11 cellular contexts compared by ENCODE assay signal in the genomic region with DNA sequence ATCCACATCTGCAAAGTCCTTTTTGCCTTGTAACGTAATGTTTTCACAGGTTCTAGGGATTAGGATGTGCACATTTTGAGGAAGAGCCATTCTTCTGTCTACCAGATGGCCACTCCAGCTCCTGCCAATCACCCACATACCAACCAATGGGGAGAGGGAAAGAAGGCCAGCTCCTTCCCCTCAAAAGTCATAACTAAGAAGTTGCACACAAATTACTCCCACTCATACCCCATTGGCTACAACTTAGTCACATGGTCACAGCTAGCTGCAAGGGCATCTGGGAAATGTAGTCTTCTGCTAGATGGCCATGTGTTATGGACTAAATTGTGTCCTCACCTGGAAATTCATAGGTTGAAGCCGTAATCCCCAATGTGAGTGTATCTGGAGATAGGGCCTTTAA.
A peak's percentile ranks its signal among the peaks of the same experiment; 100 is the strongest.
DNase-seq lines count a peak whose midpoint lies in the region; ATAC-seq lines count a peak whose summit lies in the region.
"Had no signal": no experiment of that assay in that cellular context is flagged by ENCODE, and none has a peak within 500 bp of the region (broad histone marks: within the 10 kb centered on the region; RNA-seq: fewer than 3 reads in every experiment).

No MANE protein-coding gene starts in this region.

- H3K36me3 ChIP-seq in effector memory CD4-positive, alpha-beta T cell (ENCODE audit: control insufficient read depth, insufficient read depth, low read length) = no peaks in the 10 kb centered on the region
- H3K36me3 ChIP-seq: Peyer's patch had no signal

- no peak overlapping the region for H3K4me3 ChIP-seq in effector memory CD4-positive, alpha-beta T cell (ENCODE audit: insufficient read depth, low read depth, low read length, poor library complexity, severe bottlenecking)
- H3K4me3 ChIP-seq: Peyer's patch had no signal

- no peaks in the 10 kb centered on the region for H3K4me1 ChIP-seq in effector memory CD4-positive, alpha-beta T cell (ENCODE audit: control insufficient read depth, insufficient read depth, low read length, poor library complexity, severe bottlenecking)
- H3K4me1 ChIP-seq: Peyer's patch had no signal

- H3K27me3 ChIP-seq in effector memory CD4-positive, alpha-beta T cell (replicated peaks; ENCODE audit: control insufficient read depth, insufficient read depth, low read length, poor library complexity, severe bottlenecking) = no peaks in the 10 kb centered on the region
- H3K27me3 ChIP-seq: Peyer's patch had no signal

- DNase-seq in OCI-M1 (lab: John Stamatoyannopoulos, UW) (peak; percentile 33), germinal center (ENCODE audit: low spot score) (peak; percentile 49), HCEC 1CT (no peak)
- no peak for DNase-seq in effector memory CD4-positive, alpha-beta T cell
- DNase-seq: activated CD4-positive, alpha-beta T cell treated with anti-CD3 and anti-CD28 coated beads for 4 hours; endodermal cell; NCI-H1417 treated with DMSO at 0.1 percent for 48 hours; Peyer's patch had no signal

- H3K27ac ChIP-seq in effector memory CD4-positive, alpha-beta T cell (ENCODE audit: insufficient read depth, low read length, poor library complexity, severe bottlenecking) = no peak overlapping the region
- H3K27ac ChIP-seq: Peyer's patch had no signal

- ATAC-seq in GM18867 (IDR thresholded peaks at IDR 0.05; ENCODE audit: unreplicated experiment) = peak; percentile 58
- ATAC-seq in HG02885 (IDR thresholded peaks at IDR 0.05; ENCODE audit: poor library complexity, unreplicated experiment) = peak; percentile 72
- no peak for ATAC-seq in GM21528 (IDR thresholded peaks at IDR 0.05; ENCODE audit: low FRiP score, unreplicated experiment)

- no peaks in the 10 kb centered on the region for H3K9me3 ChIP-seq in effector memory CD4-positive, alpha-beta T cell (ENCODE audit: control insufficient read depth, low read length)
- H3K9me3 ChIP-seq: Peyer's patch had no signal

Comparison
In these comparisons a context has a peak if more than half of its experiments do, and no peak if none do; other contexts are left out.
1. DNase-seq: peak in OCI-M1 (single experiment) and germinal center (single experiment); none in HCEC 1CT (single experiment) and effector memory CD4-positive, alpha-beta T cell (0 of 3).